ENCODE assay signal across 14 cellular contexts in the genomic region with DNA sequence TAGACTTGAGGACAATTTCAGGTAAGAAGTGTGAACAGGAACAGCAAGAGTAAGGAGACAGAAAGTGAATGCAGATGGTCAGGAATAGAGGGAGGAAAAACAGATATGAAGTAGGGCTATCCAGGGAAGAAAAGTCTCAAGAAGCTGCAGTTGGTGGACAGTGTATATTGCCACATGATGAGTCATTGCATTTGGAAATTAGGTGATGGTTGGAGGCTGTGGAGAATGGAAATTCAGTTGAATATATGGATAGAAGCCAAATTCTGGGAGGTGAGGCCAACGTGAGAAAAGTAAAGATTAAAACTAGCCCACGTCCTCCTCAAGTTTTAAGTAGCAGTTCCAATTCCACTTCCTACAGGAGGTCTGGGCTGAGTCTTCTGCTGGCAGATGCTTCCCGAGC.
DNase-seq lines count a peak whose midpoint lies in the region; ATAC-seq and TF ChIP-seq lines count a peak whose summit lies in the region.
"Had no signal": no experiment of that assay in that cellular context is flagged by ENCODE, and none has a peak within 500 bp of the region (broad histone marks: within the 10 kb centered on the region; RNA-seq: fewer than 3 reads in every experiment).

No MANE protein-coding gene starts in this region.

- peak overlapping the region in 6 of 7 donors; percentile 14 to 55 (median 34) for H3K4me3 Mint-ChIP-seq in CD8-positive, alpha-beta memory T cell
- no peak overlapping the region for H3K4me3 Mint-ChIP-seq in activated T-helper 1 cell treated with anti-CD3 and anti-CD28 coated beads, Interleukin-12 subunit alpha, Interleukin-12 subunit beta, Interleukin-2, Interleukin-4 antibody, amounts not matched to agents 30 ng/mL and 10 ng/mL and 1 ng/mL, durations not matched to agents 14 hours and 24 hours and 36 hours
- H3K4me3 Mint-ChIP-seq: H9, memory B cell had no signal

- H3K4me3 ChIP-seq in CD8-positive, alpha-beta memory T cell (ENCODE audit: low read length) = no peak overlapping the region
- no peak overlapping the region for H3K4me3 ChIP-seq in fibroblast of villous mesenchyme (ENCODE audit: low read depth, low read length)
- H3K4me3 ChIP-seq in osteoblast (ENCODE audit: insufficient read depth, low read length) = no peak overlapping the region

- H3K9me3 Mint-ChIP-seq in CD8-positive, alpha-beta memory T cell = peaks cover 4 to 24% (median 18%) of the 10 kb centered on the region in 5 donors
- H3K9me3 Mint-ChIP-seq in activated T-helper 1 cell treated with anti-CD3 and anti-CD28 coated beads, Interleukin-12 subunit alpha, Interleukin-12 subunit beta, Interleukin-2, Interleukin-4 antibody, amounts not matched to agents 30 ng/mL and 10 ng/mL and 1 ng/mL, durations not matched to agents 14 hours and 24 hours and 36 hours = peaks cover 18% of the 10 kb centered on the region
- H3K9me3 Mint-ChIP-seq: H9, memory B cell had no signal

- H3K4me2 ChIP-seq in osteoblast (ENCODE audit: insufficient read depth, low read length) = no peak overlapping the region

- POLR2A ChIA-PET in CD8-positive, alpha-beta memory T cell (lab: Charles Lee) = no interaction called here

- DNase-seq in CD8-positive, alpha-beta memory T cell = no peak
- peak; percentile 4 for DNase-seq in HS-5 (ENCODE audit: low read depth)
- no peak for DNase-seq in activated T-helper 1 cell treated with anti-CD3 and anti-CD28 coated beads, Interleukin-12 subunit alpha, Interleukin-12 subunit beta, Interleukin-2, Interleukin-4 antibody, amounts not matched to agents 30 ng/mL and 10 ng/mL and 1 ng/mL, durations not matched to agents 14 hours and 24 hours and 36 hours (ENCODE audit: low spot score)
- peak; percentile 30 for DNase-seq in fibroblast of villous mesenchyme (ENCODE audit: low read depth)
- no peak for DNase-seq in osteoblast (ENCODE audit: insufficient read length, low spot score, missing footprints)
- no peak for DNase-seq in NOMO-1 treated with DMSO at 0.1 percent for 48 hours (lab: John Stamatoyannopoulos, UW; ENCODE audit: unreplicated experiment)
- DNase-seq: activated gamma-delta T cell, H9, Kasumi-1, NCI-H2107, small intestine had no signal

- intact Hi-C loops in activated T-helper 1 cell treated with anti-CD3 and anti-CD28 coated beads, Interleukin-12 subunit alpha, Interleukin-12 subunit beta, Interleukin-2, Interleukin-4 antibody, amounts not matched to agents 30 ng/mL and 10 ng/mL and 1 ng/mL, durations not matched to agents 14 hours and 24 hours and 36 hours (cut with micrococcal nuclease) = no loop called here

- TF ChIP-seq CTCF in fibroblast of villous mesenchyme (IDR thresholded peaks at IDR 0.05; ENCODE audit: insufficient read depth, low read depth, low read length) (no peak), osteoblast (IDR thresholded peaks at IDR 0.05; ENCODE audit: extremely low read depth, low read depth, low read length) (no peak)

- peaks cover 0 to 30% (median 29%) of the 10 kb centered on the region in 3 donors for H3K36me3 Mint-ChIP-seq in CD8-positive, alpha-beta memory T cell
- H3K36me3 Mint-ChIP-seq in activated T-helper 1 cell treated with anti-CD3 and anti-CD28 coated beads, Interleukin-12 subunit alpha, Interleukin-12 subunit beta, Interleukin-2, Interleukin-4 antibody, amounts not matched to agents 30 ng/mL and 10 ng/mL and 1 ng/mL, durations not matched to agents 14 hours and 24 hours and 36 hours (ENCODE audit: low read depth) = peaks cover 19% of the 10 kb centered on the region
- H3K36me3 Mint-ChIP-seq: memory B cell had no signal

- CTCF ChIA-PET in CD8-positive, alpha-beta memory T cell (lab: Charles Lee) = no interaction called here

- H3K79me2 ChIP-seq in osteoblast (ENCODE audit: insufficient read depth, low read length) = no peaks in the 10 kb centered on the region

- no peaks in the 10 kb centered on the region for H4K20me1 ChIP-seq in osteoblast (ENCODE audit: insufficient read depth, low read length)

- H3K27me3 ChIP-seq in CD8-positive, alpha-beta memory T cell (ENCODE audit: insufficient read depth, low read length, poor library complexity, severe bottlenecking) = no peaks in the 10 kb centered on the region
- H3K27me3 ChIP-seq in osteoblast (ENCODE audit: insufficient read depth, low read length) = no peaks in the 10 kb centered on the region

- ATAC-seq in GM18870 (IDR thresholded peaks at IDR 0.05; ENCODE audit: unreplicated experiment) = no peak
- ATAC-seq: activated CD4-positive, CD25-positive, alpha-beta regulatory T cell treated with anti-CD3 and anti-CD28 coated beads, Interleukin-2, amount 50 U/mL, for 24 hours had no signal

- H3K27me3 Mint-ChIP-seq in CD8-positive, alpha-beta memory T cell = no peaks in the 10 kb centered on the region
- H3K27me3 Mint-ChIP-seq in activated T-helper 1 cell treated with anti-CD3 and anti-CD28 coated beads, Interleukin-12 subunit alpha, Interleukin-12 subunit beta, Interleukin-2, Interleukin-4 antibody, amounts not matched to agents 30 ng/mL and 10 ng/mL and 1 ng/mL, durations not matched to agents 14 hours and 24 hours and 36 hours (ENCODE audit: insufficient read depth) = no peaks in the 10 kb centered on the region

- peaks cover 3% of the 10 kb centered on the region for H3K9me3 ChIP-seq in CD8-positive, alpha-beta memory T cell (ENCODE audit: low read length)
- H3K9me3 ChIP-seq in osteoblast (ENCODE audit: low read depth, low read length) = no peaks in the 10 kb centered on the region

- H3K4me1 Mint-ChIP-seq in CD8-positive, alpha-beta memory T cell = peaks cover 64 to 83% (median 72%) of the 10 kb centered on the region in 3 donors
- H3K4me1 Mint-ChIP-seq in activated T-helper 1 cell treated with anti-CD3 and anti-CD28 coated beads, Interleukin-12 subunit alpha, Interleukin-12 subunit beta, Interleukin-2, Interleukin-4 antibody, amounts not matched to agents 30 ng/mL and 10 ng/mL and 1 ng/mL, durations not matched to agents 14 hours and 24 hours and 36 hours (ENCODE audit: low read depth) = peaks cover 57% of the 10 kb centered on the region
- H3K4me1 Mint-ChIP-seq: memory B cell had no signal

- no peak overlapping the region for H2AFZ ChIP-seq in osteoblast (ENCODE audit: low read length)

- no peak overlapping the region for H3K27ac ChIP-seq in CD8-positive, alpha-beta memory T cell (ENCODE audit: low read depth, low read length)
- H3K27ac ChIP-seq in osteoblast (ENCODE audit: low read depth, low read length) = no peak overlapping the region

- H3K36me3 ChIP-seq in CD8-positive, alpha-beta memory T cell (ENCODE audit: insufficient read depth, low read length) = no peaks in the 10 kb centered on the region
- no peaks in the 10 kb centered on the region for H3K36me3 ChIP-seq in osteoblast (ENCODE audit: insufficient read depth, low read length)

- peak overlapping the region; percentile 11 to 96 (median 88) for H3K27ac Mint-ChIP-seq in CD8-positive, alpha-beta memory T cell
- peak overlapping the region; percentile 5 for H3K27ac Mint-ChIP-seq in activated T-helper 1 cell treated with anti-CD3 and anti-CD28 coated beads, Interleukin-12 subunit alpha, Interleukin-12 subunit beta, Interleukin-2, Interleukin-4 antibody, amounts not matched to agents 30 ng/mL and 10 ng/mL and 1 ng/mL, durations not matched to agents 14 hours and 24 hours and 36 hours
- H3K27ac Mint-ChIP-seq: H9, memory B cell had no signal

- H3K4me1 ChIP-seq in CD8-positive, alpha-beta memory T cell (ENCODE audit: insufficient read depth, low read length) = peaks cover 51% of the 10 kb centered on the region
- H3K4me1 ChIP-seq in osteoblast (ENCODE audit: insufficient read depth, low read length) = no peaks in the 10 kb centered on the region

Comparison
In these comparisons a context has a peak if more than half of its experiments do, and no peak if none do; other contexts are left out.
1. DNase-seq: peak in HS-5 (single experiment) and fibroblast of villous mesenchyme (single experiment); none in CD8-positive, alpha-beta memory T cell (0 of 5), activated T-helper 1 cell treated with anti-CD3 and anti-CD28 coated beads, Interleukin-12 subunit alpha, Interleukin-12 subunit beta, Interleukin-2, Interleukin-4 antibody, amounts not matched to agents 30 ng/mL and 10 ng/mL and 1 ng/mL, durations not matched to agents 14 hours and 24 hours and 36 hours (single experiment), osteoblast (single experiment) and NOMO-1 treated with DMSO at 0.1 percent for 48 hours (single experiment).